Comparison of ENCODE assay signal across 12 cellular contexts in genomic region chr17:38724337-38724988, GRCh38. TPM values are rescaled to one million over a fixed set of nuclear protein-coding genes. Genes with fewer than 3 reads are reported as not detected.
A peak's percentile ranks its signal among the peaks of the same experiment; 100 is the strongest.
DNase-seq lines count a peak whose midpoint lies in the region; ATAC-seq, FAIRE-seq and TF ChIP-seq lines count a peak whose summit lies in the region.
"Had no signal": no experiment of that assay in that cellular context is flagged by ENCODE, and none has a peak within 500 bp of the region (broad histone marks: within the 10 kb centered on the region; RNA-seq: fewer than 3 reads in every experiment).

No MANE protein-coding gene starts in this region.

- H3K36me3 ChIP-seq in heart left ventricle = peaks cover 0 to 65% (median 54%) of the 10 kb centered on the region in 9 donors

- no peak overlapping the region for H3K4me3 ChIP-seq in heart left ventricle
- H3K4me3 ChIP-seq: A549, gastrocnemius medialis had no signal

- H3K27me3 ChIP-seq in heart left ventricle = no peaks in the 10 kb centered on the region
- H3K27me3 ChIP-seq: gastrocnemius medialis had no signal

- ATAC-seq in heart left ventricle (peak; percentile 50 to 80 (median 54)), GM18858 (IDR thresholded peaks at IDR 0.05; ENCODE audit: unreplicated experiment) (no peak)
- ATAC-seq: gastrocnemius medialis, HCT116 had no signal

- FAIRE-seq in RCC 7860 (lab: Jason Lieb, UNC) = no peak
- FAIRE-seq: A549 had no signal

- 52 to 62% (median 53%) methylated on average over 5 to 16 of the region's 16 CpGs for WGBS in heart left ventricle, 4 donors

- H3K9me3 ChIP-seq in heart left ventricle = no peaks in the 10 kb centered on the region
- H3K9me3 ChIP-seq: A549, gastrocnemius medialis had no signal

- DNase-seq in NCI-H748 (lab: John Stamatoyannopoulos, UW; ENCODE audit: unreplicated experiment) (peak; percentile 55), NCI-H748 treated with DMSO at 0.1 percent for 48 hours (lab: John Stamatoyannopoulos, UW) (no peak), RWPE1 (ENCODE audit: low spot score) (no peak), heart left ventricle (peak; percentile 73 to 85 (median 76)), substantia nigra (lab: John Stamatoyannopoulos, UW) (peak; percentile 39 to 96 (median 86)), HK-2 (ENCODE audit: unreplicated experiment) (no peak), RCC 7860 (ENCODE audit: low spot score) (no peak)
- DNase-seq: gastrocnemius medialis, KG1 had no signal

- no peak for TF ChIP-seq CTCF in RWPE1 (conservative IDR thresholded peaks at IDR 0.05; ENCODE audit: low read depth)
- TF ChIP-seq CTCF in heart left ventricle (IDR thresholded peaks at IDR 0.05) = no peak

- POLR2A ChIA-PET in RWPE1 (lab: Yijun Ruan, JAX; ENCODE audit: low non-redundant PET) = no interaction called here

- H3K27ac ChIP-seq in RWPE1 = peak overlapping the region; percentile 41
- peak overlapping the region in 2 of 12 donors; percentile 19 to 28 for H3K27ac ChIP-seq in heart left ventricle
- peak overlapping the region; percentile 87 for H3K27ac ChIP-seq in substantia nigra (ENCODE audit: low read depth, low read length, poor library complexity, severe bottlenecking)
- H3K27ac ChIP-seq: A549, gastrocnemius medialis had no signal

- peaks cover 0 to 36% (median 18%) of the 10 kb centered on the region in 12 donors for H3K4me1 ChIP-seq in heart left ventricle

- intact Hi-C loops in heart left ventricle (cut with DNase I) = no loop called here

- no peak for TF ChIP-seq POLR2A in heart left ventricle (IDR thresholded peaks at IDR 0.05)

- CTCF ChIA-PET in RWPE1 (lab: Yijun Ruan, JAX) = interaction anchor here (0.6 kb wide), 1 partner anchor 56 kb away, joined by 3 read pairs; no protein-coding TSS in a partner anchor

RNA-seq across cellular contexts. Expression of gene CISD3, which starts 5.7 kb away (rescaled TPM):
- total RNA-seq in heart left ventricle = 10 to 100 TPM; 21.2 to 80.3 (median 65.4) TPM
- 10 to 100 TPM; 61.4 to 65.1 TPM for polyA plus RNA-seq in heart left ventricle

RNA-seq across cellular contexts. Expression of gene MLLT6, which starts 19.4 kb away (rescaled TPM):
- 10 to 100 TPM; 43.6 to 91.3 (median 68.3) TPM for total RNA-seq in heart left ventricle
- polyA plus RNA-seq in heart left ventricle = 10 to 100 TPM; 35.2 to 71.1 TPM

RNA-seq across cellular contexts. Expression of gene PCGF2, which starts 23.7 kb away (rescaled TPM):
- total RNA-seq in heart left ventricle = 10 to 100 TPM in 7 of 9 donors, 1 to 10 TPM in 2; 3.8 to 26.3 (median 21.9) TPM
- polyA plus RNA-seq in heart left ventricle = 10 to 100 TPM; 16.5 to 33.6 TPM

RNA-seq across cellular contexts. Expression of gene PSMB3, which starts 28.1 kb away (rescaled TPM):
- total RNA-seq in heart left ventricle = 100 to 1,000 TPM; 145 to 305 (median 194) TPM
- 100 to 1,000 TPM; 298 to 304 TPM for polyA plus RNA-seq in heart left ventricle

RNA-seq across cellular contexts. Expression of gene EPOP, which starts 49.7 kb away (rescaled TPM):
- 1 to 10 TPM in 4 of 9 donors, under 1 TPM in 5; 0.25 to 1.6 (median 0.94) TPM for total RNA-seq in heart left ventricle
- polyA plus RNA-seq in heart left ventricle = 1 to 10 TPM in 1 of 2 donors, under 1 TPM in 1; 0.88 to 3.1 TPM

Comparison
In these comparisons a context has a peak if more than half of its experiments do, and no peak if none do; other contexts are left out.
1. DNase-seq: peak in NCI-H748 (single experiment), heart left ventricle (5 of 5) and substantia nigra (49 of 49); none in NCI-H748 treated with DMSO at 0.1 percent for 48 hours (single experiment), RWPE1 (single experiment), HK-2 (single experiment) and RCC 7860 (single experiment).